8 cellular contexts compared by ENCODE assay signal in the genomic region with DNA sequence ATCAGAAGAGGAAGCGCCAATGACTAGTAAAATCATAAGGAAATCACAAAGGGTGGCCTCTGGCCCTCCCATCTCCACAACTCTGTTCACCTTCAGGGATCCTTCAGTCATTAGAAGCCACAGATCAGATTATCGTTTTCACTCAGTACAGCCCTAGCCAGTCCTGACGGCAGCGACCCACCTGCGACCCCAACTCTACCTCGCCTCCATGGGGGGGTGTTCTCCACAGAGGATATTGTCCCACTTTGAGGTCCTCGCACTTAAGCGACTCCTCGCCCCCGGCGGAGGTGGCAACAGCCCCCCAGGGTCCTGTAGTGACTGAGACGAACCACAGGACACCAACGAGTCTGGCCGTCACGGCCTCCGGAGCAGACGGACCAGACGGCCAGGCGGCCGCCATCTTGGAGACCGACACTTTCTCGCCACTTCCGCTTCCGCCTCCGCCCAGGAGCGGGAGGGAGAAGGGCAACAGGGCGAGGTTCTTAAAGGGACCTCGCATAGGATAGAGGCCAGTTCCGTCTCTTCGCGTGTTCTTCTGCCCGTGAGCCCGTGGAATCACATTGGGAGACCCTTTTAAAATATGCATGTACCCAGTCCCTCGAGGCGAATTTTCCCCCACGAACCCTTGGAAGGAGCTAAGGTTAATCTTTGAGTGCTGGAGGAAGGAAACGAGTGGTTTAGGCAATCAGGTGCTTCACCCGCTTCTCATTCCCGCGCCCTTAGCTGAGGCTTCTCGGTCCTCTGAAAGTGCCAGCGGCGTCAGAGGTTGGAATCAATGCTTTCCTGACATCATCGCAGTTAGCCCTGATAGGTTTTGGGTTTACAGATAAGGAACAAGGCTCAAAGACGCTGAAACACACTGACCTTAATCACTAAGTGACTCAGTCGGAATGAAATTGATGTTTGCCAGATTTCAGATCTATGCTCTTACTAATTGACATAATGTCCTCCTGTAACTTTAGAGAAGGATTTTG. TPM values are rescaled to one million over a fixed set of nuclear protein-coding genes. Genes with fewer than 3 reads are reported as not detected.
A peak's percentile ranks its signal among the peaks of the same experiment; 100 is the strongest.
DNase-seq lines count a peak whose midpoint lies in the region; ATAC-seq and TF ChIP-seq lines count a peak whose summit lies in the region.

A gene (minus strand): TSS at position 421 of the 974 bp plus-strand sequence. CDS start 21 bp downstream, at position 400.

- peaks cover 20% of the 10 kb centered on the region for H3K4me1 Mint-ChIP-seq in activated B cell treated with CpG ODN at 0.5 μM for 24 hours

- H3K9me3 Mint-ChIP-seq in activated B cell treated with CpG ODN at 0.5 μM for 24 hours: no peaks in the 10 kb centered on the region

- POLR2A ChIA-PET in AG04449 (lab: Yijun Ruan, JAX): no interaction called here
- POLR2A ChIA-PET in activated B cell treated with CpG ODN at 0.5 μM for 24 hours (lab: Charles Lee): interaction anchor here (0.6 to 1.2 kb wide), 5 partner anchors 15 to 961 kb away, joined by 3 to 6 read pairs (median 4); a partner anchor contains a TSS

- H3K4me3 Mint-ChIP-seq in activated B cell treated with CpG ODN at 0.5 μM for 24 hours: peak within 1 kb of the TSS; percentile 99

- H3K27me3 Mint-ChIP-seq in activated B cell treated with CpG ODN at 0.5 μM for 24 hours: no peaks in the 10 kb centered on the region

- H3K27ac Mint-ChIP-seq in activated B cell treated with CpG ODN at 0.5 μM for 24 hours: peak within 1 kb of the TSS; percentile 98

- DNase-seq in AG04449 (ENCODE audit: low read depth, low spot score): peak; percentile 28
- peak; percentile 93 for DNase-seq in NCI-H2227 treated with DMSO at 0.1 percent for 48 hours (lab: John Stamatoyannopoulos, UW)
- peak; percentile 81 for DNase-seq in activated B cell treated with CpG ODN at 0.5 μM for 24 hours
- peak in 60 of 61 donors; percentile 10 to 93 (median 84) for DNase-seq in caudate nucleus (lab: John Stamatoyannopoulos, UW)
- peak; percentile 89 for DNase-seq in iris pigment epithelial cell (ENCODE audit: low read depth)
- peak; percentile 76 to 81 for DNase-seq in stimulated activated CD4-positive, alpha-beta T cell treated with anti-CD3 and anti-CD28 coated beads, Interleukin-12 subunit alpha, Interleukin-12 subunit beta, amount 100 ng/mL, for 24 hours (ENCODE audit: low read depth in 2 of 2)

- H3K4me3 ChIP-seq in AG04449 (ENCODE audit: low read depth, low read length): peak within 1 kb of the TSS; percentile 100

- H3K36me3 Mint-ChIP-seq in activated B cell treated with CpG ODN at 0.5 μM for 24 hours (ENCODE audit: low read depth): peaks cover 22% of the 10 kb centered on the region

- CTCF ChIA-PET in AG04449 (lab: Yijun Ruan, JAX): no interaction called here
- CTCF ChIA-PET in activated B cell treated with CpG ODN at 0.5 μM for 24 hours (lab: Charles Lee): no interaction called here

- H3K27ac ChIP-seq in caudate nucleus (ENCODE audit: low read depth, low read length): peak within 1 kb of the TSS; percentile 84

- TF ChIP-seq CTCF in AG04449 (IDR thresholded peaks at IDR 0.05; ENCODE audit: insufficient read depth, low read length, missing control alignments): no peak
- TF ChIP-seq CTCF in activated B cell treated with CpG ODN at 0.5 μM for 24 hours (IDR thresholded peaks at IDR 0.05): no peak

- peak; percentile 99 for ATAC-seq in GM18907 (IDR thresholded peaks at IDR 0.05; ENCODE audit: unreplicated experiment)
- ATAC-seq in HG03159 (IDR thresholded peaks at IDR 0.05; ENCODE audit: unreplicated experiment): peak; percentile 99
- peak; percentile 97 for ATAC-seq in activated B cell treated with CpG ODN at 0.5 μM for 24 hours (ENCODE audit: low read depth)

- intact Hi-C loops in activated B cell treated with CpG ODN at 0.5 μM for 24 hours (cut with micrococcal nuclease): loop anchor here (1.0 to 10.0 kb wide), 6 partner anchors 17 to 1867 kb away; a partner anchor contains a TSS

RNA-seq across cellular contexts. Expression of the gene that starts here (rescaled TPM):
- 33.6 and 41.4 TPM in 2 replicates for total RNA-seq in activated B cell treated with CpG ODN at 0.5 μM for 24 hours

Comparison
In these comparisons a context has a peak if more than half of its experiments do, and no peak if none do; other contexts are left out.
1. Peak in every context shown above with its lines: DNase-seq, ATAC-seq, H3K4me3 ChIP-seq and H3K27ac ChIP-seq.
2. DNase-seq: peak in every context shown above with its lines; median percentile 93 in NCI-H2227 treated with DMSO at 0.1 percent for 48 hours; 89 in iris pigment epithelial cell; 84 in caudate nucleus; 81 in activated B cell treated with CpG ODN at 0.5 μM for 24 hours; 78 in stimulated activated CD4-positive, alpha-beta T cell treated with anti-CD3 and anti-CD28 coated beads, Interleukin-12 subunit alpha, Interleukin-12 subunit beta, amount 100 ng/mL, for 24 hours; 28 in AG04449.